In the genomic region with DNA sequence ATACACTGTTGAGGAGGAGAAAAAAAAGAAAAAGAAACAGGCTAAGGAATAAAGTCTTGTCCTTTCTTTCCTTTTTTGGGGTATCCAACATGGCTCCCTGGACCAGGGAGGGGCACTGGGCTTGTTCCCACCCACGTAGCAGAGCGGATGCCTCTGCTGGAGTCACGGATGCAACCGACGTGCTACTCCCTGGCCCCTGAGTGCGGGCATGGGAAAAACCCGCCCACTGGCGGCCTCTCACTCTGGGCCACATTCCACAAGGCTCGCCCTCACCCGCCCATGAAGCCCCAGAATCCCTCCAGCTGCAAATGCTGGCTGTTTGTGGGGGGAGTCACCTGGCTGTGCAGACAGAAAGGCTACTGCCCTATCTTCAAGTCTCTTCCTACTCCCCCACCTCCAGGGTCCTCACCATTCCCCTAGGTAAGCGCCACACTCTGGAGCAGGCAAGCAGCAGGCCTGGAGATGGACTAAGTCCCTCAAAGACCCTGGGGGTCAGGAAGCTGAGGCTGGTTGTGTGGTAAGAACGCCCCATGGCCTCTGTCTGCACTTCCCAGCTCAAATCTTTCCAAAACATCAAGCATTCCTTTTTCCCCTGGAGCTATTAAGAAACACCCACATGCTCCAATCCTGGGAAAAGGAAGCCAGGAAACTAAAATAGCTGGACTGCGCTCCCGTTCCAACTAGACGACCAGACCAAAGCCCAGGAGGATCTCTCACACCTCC, we compare ENCODE assay signal across 9 cellular contexts. TPM values are rescaled to one million over a fixed set of nuclear protein-coding genes. Genes with fewer than 3 reads are reported as not detected.
DNase-seq lines count a peak whose midpoint lies in the region; ATAC-seq and TF ChIP-seq lines count a peak whose summit lies in the region.
"Had no signal": no experiment of that assay in that cellular context is flagged by ENCODE, and none has a peak within 500 bp of the region (broad histone marks: within the 10 kb centered on the region; RNA-seq: fewer than 3 reads in every experiment).

No MANE protein-coding gene starts in this region.

- WGBS in mesodermal cell (ENCODE audit: insufficient coverage in 2 of 2), 2 experiments = 92 to 96% methylated on average over 10 to 13 of the region's 15 CpGs

- H3K9me3 ChIP-seq in HUES48 (ENCODE audit: control insufficient read depth, insufficient read depth, low read length) = no peaks in the 10 kb centered on the region
- no peaks in the 10 kb centered on the region for H3K9me3 ChIP-seq in duodenal mucosa (ENCODE audit: control insufficient read depth in 1 of 2, low read length in 2 of 2)
- H3K9me3 ChIP-seq in mesodermal cell (ENCODE audit: control insufficient read depth, low read length) = no peaks in the 10 kb centered on the region
- H3K9me3 ChIP-seq in tibial artery = no peaks in the 10 kb centered on the region

- TF ChIP-seq CTCF in tibial artery (IDR thresholded peaks at IDR 0.05) = no peak

- peaks cover 90% of the 10 kb centered on the region for H3K36me3 ChIP-seq in HUES48 (ENCODE audit: control insufficient read depth, insufficient read depth, low read length)
- peaks cover 44 to 93% of the 10 kb centered on the region in 2 donors for H3K36me3 ChIP-seq in duodenal mucosa (ENCODE audit: control insufficient read depth in 1 of 2, insufficient read depth in 2 of 2, low read length in 2 of 2)
- peaks cover 83% of the 10 kb centered on the region for H3K36me3 ChIP-seq in mesodermal cell (ENCODE audit: control insufficient read depth, insufficient read depth, low read length)
- peaks cover 20 to 65% (median 34%) of the 10 kb centered on the region in 3 donors for H3K36me3 ChIP-seq in tibial artery

- H3K4me1 ChIP-seq in HUES48 (ENCODE audit: control insufficient read depth, insufficient read depth, low read length) (peaks cover 11% of the 10 kb centered on the region; the same call in 1 of the 2 replicates), duodenal mucosa (ENCODE audit: control insufficient read depth in 1 of 2, insufficient read depth in 2 of 2, low read length in 2 of 2) (peaks cover 40 to 47% of the 10 kb centered on the region in 2 donors), mesodermal cell (ENCODE audit: control insufficient read depth, insufficient read depth, low read length, poor library complexity, severe bottlenecking) (peaks cover 36% of the 10 kb centered on the region), tibial artery (peaks cover 15 to 94% (median 92%) of the 10 kb centered on the region in 4 donors)

- H3K4me3 ChIP-seq in HUES48 (ENCODE audit: low read depth, low read length) (no peak overlapping the region), duodenal mucosa (ENCODE audit: low read depth in 1 of 2, low read length in 2 of 2) (no peak overlapping the region), mesodermal cell (ENCODE audit: extremely low read depth, insufficient read depth, low read length, poor library complexity, severe bottlenecking) (no peak overlapping the region), tibial artery (peak overlapping the region; percentile 32 to 46)

- H3K9ac ChIP-seq in HUES48 (ENCODE audit: low read depth, low read length) = no peak overlapping the region
- peak overlapping the region in 1 of 2 donors; percentile 18 for H3K9ac ChIP-seq in duodenal mucosa (ENCODE audit: low read depth in 1 of 2, low read length in 2 of 2)

- no peak for ATAC-seq in HG02642 (IDR thresholded peaks at IDR 0.05; ENCODE audit: poor library complexity, unreplicated experiment)
- ATAC-seq in HG02870 (IDR thresholded peaks at IDR 0.05; ENCODE audit: unreplicated experiment) = no peak

- peak; percentile 78 to 95 for DNase-seq in tibial artery
- no peak for DNase-seq in HUDEP-2 (lab: John Stamatoyannopoulos, UW; ENCODE audit: unreplicated experiment in 76 of 76)
- no peak for DNase-seq in NCI-H748 (lab: John Stamatoyannopoulos, UW; ENCODE audit: unreplicated experiment)
- DNase-seq: effector memory CD4-positive, alpha-beta T cell had no signal

- intact Hi-C loops in tibial artery (cut with DNase I; ENCODE audit: low total_unique reads) = loop anchor here (2.0 to 5.0 kb wide), 4 partner anchors 38 to 143 kb away; partner anchors contain the start of gene SYDE1

- H3K27ac ChIP-seq in HUES48 (ENCODE audit: low read depth, low read length) (peak overlapping the region; percentile 8), duodenal mucosa (ENCODE audit: low read depth, low read length) (peak overlapping the region; percentile 47), mesodermal cell (ENCODE audit: low read depth, low read length, severe bottlenecking) (peak overlapping the region; percentile 51), tibial artery (peak overlapping the region; percentile 98)

- H3K27me3 ChIP-seq in HUES48 (ENCODE audit: control insufficient read depth, insufficient read depth, low read length) = no peaks in the 10 kb centered on the region
- H3K27me3 ChIP-seq in duodenal mucosa (ENCODE audit: control insufficient read depth in 1 of 2, insufficient read depth in 2 of 2, low read length in 2 of 2) = no peaks in the 10 kb centered on the region
- no peaks in the 10 kb centered on the region for H3K27me3 ChIP-seq in tibial artery

RNA-seq across cellular contexts. Expression of gene EPHX3, which starts 17.8 kb away (rescaled TPM):
- polyA plus RNA-seq in mesodermal cell (2013, experiment 1 of 2) = 1.00 TPM
- polyA plus RNA-seq in mesodermal cell (2013, experiment 2 of 2) = 0.46 TPM

RNA-seq across cellular contexts. Expression of gene NOTCH3, which starts 49.3 kb away (rescaled TPM):
- 64.3 TPM for polyA plus RNA-seq in mesodermal cell (2013, experiment 1 of 2)
- polyA plus RNA-seq in mesodermal cell (2013, experiment 2 of 2) = 53.5 TPM

Comparison
In these comparisons a context has a peak if more than half of its experiments do, and no peak if none do; other contexts are left out.
1. H3K27ac ChIP-seq: peak in every context shown above with its lines; median percentile 98 in tibial artery; 51 in mesodermal cell; 47 in duodenal mucosa; 8 in HUES48.
2. H3K4me3 ChIP-seq: peak in tibial artery (2 of 2); none in HUES48 (single experiment), duodenal mucosa (0 of 2) and mesodermal cell (single experiment).
3. DNase-seq: peak in tibial artery (2 of 2); none in HUDEP-2 (0 of 76) and NCI-H748 (single experiment).